ENCODE assay signal across 28 cellular contexts in the genomic region with DNA sequence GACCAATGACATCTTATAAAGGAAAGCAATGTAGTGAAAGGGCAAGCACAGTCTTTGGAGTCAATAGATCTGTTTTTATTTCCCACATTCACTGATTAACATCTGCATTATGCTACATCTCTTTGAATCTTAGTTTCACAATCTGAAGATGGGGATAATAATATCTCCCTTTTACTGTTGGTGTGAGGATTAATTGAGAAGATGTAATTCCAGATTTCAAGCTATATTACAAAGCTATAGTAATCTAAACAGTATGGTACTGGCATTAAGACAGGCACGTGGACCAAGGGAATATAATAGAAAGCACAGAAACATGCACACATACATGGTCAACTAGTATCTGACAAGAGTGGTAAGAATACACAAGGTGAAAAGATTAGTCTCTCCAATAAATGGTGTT. TPM values are rescaled to one million over a fixed set of nuclear protein-coding genes. Genes with fewer than 3 reads are reported as not detected.
"Had no signal": no experiment of that assay in that cellular context is flagged by ENCODE, and none has a peak within 500 bp of the region (broad histone marks: within the 10 kb centered on the region; RNA-seq: fewer than 3 reads in every experiment).

No MANE protein-coding gene starts in this region.

- DNase-seq: hypothalamus; immature natural killer cell; kidney; left ventricle myocardium inferior; midbrain; mucosa of descending colon; naive thymus-derived CD4-positive, alpha-beta T cell; ovary; retina; right cardiac atrium; stimulated activated CD4-positive, alpha-beta T cell treated with anti-CD3 and anti-CD28 coated beads, Interleukin-12 subunit alpha, Interleukin-12 subunit beta, amount 100 ng/mL, for 4 hours; stimulated activated CD4-positive, alpha-beta T cell treated with anti-CD3 and anti-CD28 coated beads, Interleukin-15, amount 100 ng/mL, for 24 hours; stimulated activated CD4-positive, alpha-beta T cell treated with anti-CD3 and anti-CD28 coated beads, Interleukin-2, amount 100 ng/mL, for 24 hours; stimulated activated CD4-positive, alpha-beta T cell treated with anti-CD3 and anti-CD28 coated beads, Interleukin-4, amount 100 ng/mL, for 1 hour; stimulated activated naive CD4-positive, alpha-beta T cell treated with Interleukin-2 at 50 U/mL for 16 hours; stomach; testis; tibial artery; trophoblast cell; upper lobe of right lung had no signal

- H3K4me1 ChIP-seq: prostate gland, testis, tibial artery had no signal

- H3K27ac ChIP-seq: left ventricle myocardium inferior, ovary, prostate gland, skin epidermis, stomach, testis, tibial artery, upper lobe of right lung had no signal

- H3K36me3 ChIP-seq: ovary, prostate gland, upper lobe of right lung had no signal

- H3K27me3 ChIP-seq: ovary, stomach, testis, tibial artery, upper lobe of right lung had no signal

- ATAC-seq: mucosa of descending colon; naive thymus-derived CD4-positive, alpha-beta T cell; natural killer cell treated with Interleukin-12 subunit alpha and Interleukin-12 subunit beta and Interleukin-15 and Interleukin-18, amount 100 ng/mL, for 72 hours; right cardiac atrium; sciatic nerve; stimulated activated effector memory CD8-positive, alpha-beta T cell treated with anti-CD3 and anti-CD28 coated beads, Interleukin-12 subunit alpha, Interleukin-12 subunit beta, amount 100 ng/mL, for 72 hours; upper lobe of right lung had no signal

- H3K9me3 ChIP-seq: mucosa of descending colon, ovary, prostate gland, testis, tibial artery, upper lobe of right lung had no signal

- H3K4me3 ChIP-seq: left ventricle myocardium inferior, lung, mucosa of descending colon, ovary, prostate gland, skin epidermis, stomach, testis, tibial artery, upper lobe of right lung had no signal

- FAIRE-seq: islet of Langerhans, kidney, urothelium cell line had no signal

RNA-seq across cellular contexts. Expression of a gene that starts 45.3 kb away (rescaled TPM):
- polyA plus RNA-seq: immature natural killer cell had no signal
